In genomic region chr15:98663045-98663444, GRCh38 we compare ENCODE assay signal across 19 cellular contexts. TPM values are rescaled to one million over a fixed set of nuclear protein-coding genes. Genes with fewer than 3 reads are reported as not detected.
DNase-seq lines count a peak whose midpoint lies in the region; ATAC-seq, FAIRE-seq and TF ChIP-seq lines count a peak whose summit lies in the region.
"Had no signal": no experiment of that assay in that cellular context is flagged by ENCODE, and none has a peak within 500 bp of the region (broad histone marks: within the 10 kb centered on the region; RNA-seq: fewer than 3 reads in every experiment).

No MANE protein-coding gene starts in this region.

- H3K27ac ChIP-seq in breast epithelium: no peak overlapping the region

- no peaks in the 10 kb centered on the region for H3K9me3 ChIP-seq in breast epithelium

- H3K27me3 Mint-ChIP-seq in MCF 10A (ENCODE audit: insufficient read depth, unreplicated experiment) (no peaks in the 10 kb centered on the region), WTC11 (ENCODE audit: low read depth) (no peaks in the 10 kb centered on the region), mesothelial cell of epicardium (ENCODE audit: low read depth) (no peaks in the 10 kb centered on the region), type B pancreatic cell (no peaks in the 10 kb centered on the region)

- no peak for FAIRE-seq in GM19239 (lab: Jason Lieb, UNC)
- FAIRE-seq: G401.6, GM12892 had no signal

- POLR2A ChIA-PET in MCF 10A (lab: Yijun Ruan, JAX) (interaction anchor here (0.7 to 4.7 kb wide), 4 partner anchors 12 to 211 kb away, joined by 3 to 33 read pairs (median 3); partner anchors contain the start of gene IGF1R), WTC11 (lab: Charles Lee) (interaction anchor here (0.6 kb wide), 1 partner anchor 73 kb away, joined by 3 read pairs; no protein-coding TSS in a partner anchor)

- TF ChIP-seq CTCF in MCF 10A (IDR thresholded peaks at IDR 0.05; ENCODE audit: unreplicated experiment) (no peak), breast epithelium (IDR thresholded peaks at IDR 0.05) (no peak), WTC11 (IDR thresholded peaks at IDR 0.05) (no peak), mesothelial cell of epicardium (IDR thresholded peaks at IDR 0.05; ENCODE audit: unreplicated experiment) (no peak), type B pancreatic cell (conservative IDR thresholded peaks at IDR 0.05) (no peak)

- H3K36me3 ChIP-seq in breast epithelium: no peaks in the 10 kb centered on the region

- no TSS peak for BruUV-seq in MCF 10A (replicated peaks; lab: Mats Ljungman, UMichigan)

- H3K4me3 ChIP-seq in breast epithelium: no peak overlapping the region

- H3K4me1 Mint-ChIP-seq in MCF 10A (ENCODE audit: insufficient read depth, unreplicated experiment) (peaks cover 31% of the 10 kb centered on the region), WTC11 (peaks cover 92% of the 10 kb centered on the region), mesothelial cell of epicardium (peaks cover 41% of the 10 kb centered on the region), type B pancreatic cell (ENCODE audit: unreplicated experiment) (peaks cover 43% of the 10 kb centered on the region)

- CTCF ChIA-PET in MCF 10A (lab: Yijun Ruan, JAX) (interaction anchor here (0.8 to 4.1 kb wide), 5 partner anchors 11 to 220 kb away, joined by 3 to 20 read pairs (median 4); no protein-coding TSS in a partner anchor), WTC11 (lab: Charles Lee) (interaction anchor here (0.5 to 1.6 kb wide), 6 partner anchors 8 to 981 kb away, joined by 3 to 8 read pairs (median 4); no protein-coding TSS in a partner anchor)

- DNase-seq in MCF 10A (ENCODE audit: unreplicated experiment): no peak
- no peak for DNase-seq in breast epithelium (ENCODE audit: low spot score in 2 of 2)
- no peak for DNase-seq in WTC11 (ENCODE audit: low spot score)
- no peak for DNase-seq in mesothelial cell of epicardium (ENCODE audit: low spot score in 2 of 2, unreplicated experiment in 2 of 2)
- no peak for DNase-seq in type B pancreatic cell (ENCODE audit: extremely low spot score, unreplicated experiment)
- no peak for DNase-seq in GM19240 (ENCODE audit: insufficient read length, low spot score)
- DNase-seq in GM19239 (ENCODE audit: insufficient read length, low spot score): no peak
- DNase-seq: DMS79 treated with DMSO at 0.1 percent for 48 hours, Kasumi-1, NCI-H1417, NCI-H2029, NCI-H2171 treated with DMSO at 0.1 percent for 48 hours, NCI-H510A treated with DMSO at 0.1 percent for 48 hours, SHP77 had no signal

- H3K4me3 Mint-ChIP-seq in MCF 10A (ENCODE audit: unreplicated experiment) (no peak overlapping the region), WTC11 (peak overlapping the region; percentile 29; the same call in 1 of the 2 replicates), mesothelial cell of epicardium (no peak overlapping the region), type B pancreatic cell (peak overlapping the region; percentile 42)
- H3K4me3 Mint-ChIP-seq: CD14-positive monocyte had no signal

- H3K36me3 Mint-ChIP-seq in MCF 10A (ENCODE audit: insufficient read depth, unreplicated experiment) (peaks cover 22% of the 10 kb centered on the region), WTC11 (no peaks in the 10 kb centered on the region), mesothelial cell of epicardium (no peaks in the 10 kb centered on the region), type B pancreatic cell (peaks cover 15% of the 10 kb centered on the region)

- intact Hi-C loops in MCF 10A (cut with micrococcal nuclease) (no loop called here), breast epithelium (cut with DNase I; ENCODE audit: low total_unique reads) (no loop called here)

- ATAC-seq in WTC11: peak; percentile 64
- ATAC-seq in GM21619 (IDR thresholded peaks at IDR 0.05; ENCODE audit: unreplicated experiment): no peak
- ATAC-seq: Panc1 had no signal

- H3K27ac Mint-ChIP-seq in MCF 10A (ENCODE audit: low read depth, unreplicated experiment): peak overlapping the region; percentile 88
- H3K27ac Mint-ChIP-seq in WTC11: peak overlapping the region; percentile 88
- H3K27ac Mint-ChIP-seq in mesothelial cell of epicardium: peak overlapping the region; percentile 35
- H3K27ac Mint-ChIP-seq in type B pancreatic cell: peak overlapping the region; percentile 48

- TF ChIP-seq POLR2A in breast epithelium (IDR thresholded peaks at IDR 0.05): no peak

- no peaks in the 10 kb centered on the region for H3K9me3 Mint-ChIP-seq in MCF 10A (ENCODE audit: unreplicated experiment)
- H3K9me3 Mint-ChIP-seq in WTC11: no peaks in the 10 kb centered on the region
- H3K9me3 Mint-ChIP-seq in mesothelial cell of epicardium: no peaks in the 10 kb centered on the region
- H3K9me3 Mint-ChIP-seq in type B pancreatic cell: no peaks in the 10 kb centered on the region

- H3K4me1 ChIP-seq in breast epithelium: peaks cover 0 to 21% of the 10 kb centered on the region in 2 donors

- no peaks in the 10 kb centered on the region for H3K27me3 ChIP-seq in breast epithelium

TF ChIP-seq in WTC11, 78 proteins besides CTCF, POLR2A, EP300 and RAD21:
- TF ChIP-seq, protein P1, sequence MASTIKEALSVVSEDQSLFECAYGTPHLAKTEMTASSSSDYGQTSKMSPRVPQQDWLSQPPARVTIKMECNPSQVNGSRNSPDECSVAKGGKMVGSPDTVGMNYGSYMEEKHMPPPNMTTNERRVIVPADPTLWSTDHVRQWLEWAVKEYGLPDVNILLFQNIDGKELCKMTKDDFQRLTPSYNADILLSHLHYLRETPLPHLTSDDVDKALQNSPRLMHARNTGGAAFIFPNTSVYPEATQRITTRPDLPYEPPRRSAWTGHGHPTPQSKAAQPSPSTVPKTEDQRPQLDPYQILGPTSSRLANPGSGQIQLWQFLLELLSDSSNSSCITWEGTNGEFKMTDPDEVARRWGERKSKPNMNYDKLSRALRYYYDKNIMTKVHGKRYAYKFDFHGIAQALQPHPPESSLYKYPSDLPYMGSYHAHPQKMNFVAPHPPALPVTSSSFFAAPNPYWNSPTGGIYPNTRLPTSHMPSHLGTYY (CRISPR knock-in tag; IDR thresholded peaks at IDR 0.05): no peak
- no peak for TF ChIP-seq PRDM15 (CRISPR knock-in tag; IDR thresholded peaks at IDR 0.05)
- no peak for TF ChIP-seq FOXJ3 (CRISPR knock-in tag; IDR thresholded peaks at IDR 0.05; ENCODE audit: borderline replicate concordance)
- TF ChIP-seq, protein P2, sequence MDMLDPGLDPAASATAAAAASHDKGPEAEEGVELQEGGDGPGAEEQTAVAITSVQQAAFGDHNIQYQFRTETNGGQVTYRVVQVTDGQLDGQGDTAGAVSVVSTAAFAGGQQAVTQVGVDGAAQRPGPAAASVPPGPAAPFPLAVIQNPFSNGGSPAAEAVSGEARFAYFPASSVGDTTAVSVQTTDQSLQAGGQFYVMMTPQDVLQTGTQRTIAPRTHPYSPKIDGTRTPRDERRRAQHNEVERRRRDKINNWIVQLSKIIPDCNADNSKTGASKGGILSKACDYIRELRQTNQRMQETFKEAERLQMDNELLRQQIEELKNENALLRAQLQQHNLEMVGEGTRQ (CRISPR knock-in tag; IDR thresholded peaks at IDR 0.05): no peak
- TF ChIP-seq SOX15 (CRISPR knock-in tag; IDR thresholded peaks at IDR 0.05): no peak
- TF ChIP-seq, protein P3, sequence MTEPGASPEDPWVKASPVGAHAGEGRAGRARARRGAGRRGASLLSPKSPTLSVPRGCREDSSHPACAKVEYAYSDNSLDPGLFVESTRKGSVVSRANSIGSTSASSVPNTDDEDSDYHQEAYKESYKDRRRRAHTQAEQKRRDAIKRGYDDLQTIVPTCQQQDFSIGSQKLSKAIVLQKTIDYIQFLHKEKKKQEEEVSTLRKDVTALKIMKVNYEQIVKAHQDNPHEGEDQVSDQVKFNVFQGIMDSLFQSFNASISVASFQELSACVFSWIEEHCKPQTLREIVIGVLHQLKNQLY (CRISPR knock-in tag; IDR thresholded peaks at IDR 0.05): no peak
- TF ChIP-seq CREB1 (CRISPR knock-in tag; IDR thresholded peaks at IDR 0.05): no peak
- no peak for TF ChIP-seq GTF2I (CRISPR knock-in tag; conservative IDR thresholded peaks at IDR 0.05)
- TF ChIP-seq, protein P4, sequence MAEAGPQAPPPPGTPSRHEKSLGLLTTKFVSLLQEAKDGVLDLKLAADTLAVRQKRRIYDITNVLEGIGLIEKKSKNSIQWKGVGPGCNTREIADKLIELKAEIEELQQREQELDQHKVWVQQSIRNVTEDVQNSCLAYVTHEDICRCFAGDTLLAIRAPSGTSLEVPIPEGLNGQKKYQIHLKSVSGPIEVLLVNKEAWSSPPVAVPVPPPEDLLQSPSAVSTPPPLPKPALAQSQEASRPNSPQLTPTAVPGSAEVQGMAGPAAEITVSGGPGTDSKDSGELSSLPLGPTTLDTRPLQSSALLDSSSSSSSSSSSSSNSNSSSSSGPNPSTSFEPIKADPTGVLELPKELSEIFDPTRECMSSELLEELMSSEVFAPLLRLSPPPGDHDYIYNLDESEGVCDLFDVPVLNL (CRISPR knock-in tag; IDR thresholded peaks at IDR 0.05; ENCODE audit: borderline replicate concordance, low read depth): no peak

RNA-seq across cellular contexts. Expression of gene IGF1R, which starts 14.7 kb away (rescaled TPM):
- total RNA-seq in MCF 10A (2022) (50.7 and 53.3 TPM in 2 replicates), breast epithelium (100 to 1,000 TPM in 2 of 3 donors, 10 to 100 TPM in 1; 61.8 to 146 (median 103) TPM), WTC11 (2021) (116 to 125 TPM (median 120 TPM) in 3 replicates), mesothelial cell of epicardium (110 to 113 TPM (median 113 TPM) in 3 replicates), type B pancreatic cell (ENCODE audit: low replicate concordance) (66.9 and 87.1 TPM in 2 replicates)

Comparison
In these comparisons a context has a peak if more than half of its experiments do, and no peak if none do; other contexts are left out.
1. H3K27ac Mint-ChIP-seq: peak in every context shown above with its lines; median percentile 88 in MCF 10A; 88 in WTC11; 48 in type B pancreatic cell; 35 in mesothelial cell of epicardium.
2. H3K4me3 Mint-ChIP-seq: peak in WTC11 (single experiment) and type B pancreatic cell (single experiment); none in MCF 10A (single experiment) and mesothelial cell of epicardium (single experiment).